In genomic region chr1:85836736-85837135, GRCh38 we compare ENCODE assay signal across 17 cellular contexts.
DNase-seq lines count a peak whose midpoint lies in the region; ATAC-seq and TF ChIP-seq lines count a peak whose summit lies in the region.
"Had no signal": no experiment of that assay in that cellular context is flagged by ENCODE, and none has a peak within 500 bp of the region (broad histone marks: within the 10 kb centered on the region; RNA-seq: fewer than 3 reads in every experiment).

No MANE protein-coding gene starts in this region.

- no peak overlapping the region for H3K4me3 Mint-ChIP-seq in activated CD4-positive, alpha-beta T cell treated with anti-CD3 and anti-CD28 coated beads, Interleukin-2, amount 10 ng/mL, durations not matched to agents 7 days and 5 days
- H3K4me3 Mint-ChIP-seq: B cell; CD4-positive, alpha-beta T cell had no signal

- no peaks in the 10 kb centered on the region for H3F3A ChIP-seq in GM23248 (ENCODE audit: insufficient read depth)

- H3K4me2 ChIP-seq in GM23248 (ENCODE audit: unreplicated experiment) = no peak overlapping the region

- H3K36me3 ChIP-seq in GM23248 (ENCODE audit: low read depth) = no peaks in the 10 kb centered on the region
- no peaks in the 10 kb centered on the region for H3K36me3 ChIP-seq in brain microvascular endothelial cell (replicated peaks)

- H3K27ac ChIP-seq in GM23248 = no peak overlapping the region
- H3K27ac ChIP-seq in brain microvascular endothelial cell = no peak overlapping the region
- H3K27ac ChIP-seq: HL-60 had no signal

- H3K4me3 ChIP-seq in GM23248 = no peak overlapping the region
- no peak overlapping the region for H3K4me3 ChIP-seq in epithelial cell of proximal tubule (ENCODE audit: low read depth, low read length)
- no peak overlapping the region for H3K4me3 ChIP-seq in brain microvascular endothelial cell (ENCODE audit: low read depth, low read length)

- no peak overlapping the region for H3K27ac Mint-ChIP-seq in activated CD4-positive, alpha-beta T cell treated with anti-CD3 and anti-CD28 coated beads, Interleukin-2, amount 10 ng/mL, durations not matched to agents 7 days and 5 days
- H3K27ac Mint-ChIP-seq: B cell; CD4-positive, alpha-beta T cell had no signal

- POLR2A ChIA-PET in activated CD4-positive, alpha-beta T cell treated with anti-CD3 and anti-CD28 coated beads, Interleukin-2, amount 10 ng/mL, durations not matched to agents 7 days and 5 days (lab: Charles Lee) = no interaction called here

- no peaks in the 10 kb centered on the region for H3K9me2 ChIP-seq in GM23248 (ENCODE audit: insufficient read depth)

- H3K4me1 ChIP-seq in GM23248 (ENCODE audit: insufficient read depth) = no peaks in the 10 kb centered on the region

- no peak overlapping the region for H3K9ac ChIP-seq in GM23248

- no peaks in the 10 kb centered on the region for H3K27me3 ChIP-seq in GM23248 (replicated peaks; ENCODE audit: insufficient read depth)
- no peaks in the 10 kb centered on the region for H3K27me3 ChIP-seq in brain microvascular endothelial cell (replicated peaks)

- DNase-seq in GM23248 (no peak), epithelial cell of proximal tubule (ENCODE audit: low read depth) (peak; percentile 49), kidney tubule cell (ENCODE audit: low spot score) (peak; percentile 48), renal cortical epithelial cell (ENCODE audit: low read depth) (peak; percentile 80), brain microvascular endothelial cell (no peak), AML-193 (lab: John Stamatoyannopoulos, UW) (no peak)
- DNase-seq in activated CD4-positive, alpha-beta T cell treated with anti-CD3 and anti-CD28 coated beads, Interleukin-2, amount 10 ng/mL, durations not matched to agents 7 days and 5 days = no peak
- DNase-seq: ACHN; C1 segment of cervical spinal cord; CD4-positive, alpha-beta T cell; DMS153; DMS79 treated with DMSO at 0.1 percent for 48 hours; EL had no signal

- no peaks in the 10 kb centered on the region for H3K36me3 Mint-ChIP-seq in activated CD4-positive, alpha-beta T cell treated with anti-CD3 and anti-CD28 coated beads, Interleukin-2, amount 10 ng/mL, durations not matched to agents 7 days and 5 days (ENCODE audit: low read depth)

- no peaks in the 10 kb centered on the region for H3K79me2 ChIP-seq in GM23248 (ENCODE audit: insufficient read depth)

- no peaks in the 10 kb centered on the region for H3K9me3 ChIP-seq in GM23248 (ENCODE audit: low read depth)

- H3K27me3 Mint-ChIP-seq in activated CD4-positive, alpha-beta T cell treated with anti-CD3 and anti-CD28 coated beads, Interleukin-2, amount 10 ng/mL, durations not matched to agents 7 days and 5 days = no peaks in the 10 kb centered on the region
- H3K27me3 Mint-ChIP-seq: B cell; CD4-positive, alpha-beta T cell had no signal

- peak; percentile 3 for TF ChIP-seq CTCF in epithelial cell of proximal tubule (conservative IDR thresholded peaks at IDR 0.05; ENCODE audit: low read depth, low read length)
- TF ChIP-seq CTCF in brain microvascular endothelial cell (IDR thresholded peaks at IDR 0.05; ENCODE audit: low read depth, low read length, missing control alignments) = no peak

- ATAC-seq in GM18868 (IDR thresholded peaks at IDR 0.05; ENCODE audit: unreplicated experiment) = no peak
- ATAC-seq: HCT116 had no signal

- WGBS in GM23248 (ENCODE audit: low coverage in 1 of 2, low lambda C conversion rate in 2 of 2, missing lambda C conversion rate in 2 of 2), 2 experiments = 26 to 35% methylated on average over 4 of the region's 4 CpGs

- H2AFZ ChIP-seq in GM23248 = peak overlapping the region; percentile 30

- in situ Hi-C loops in GM23248 (cut with MboI) = no loop called here
- in situ Hi-C loops in brain microvascular endothelial cell (cut with HindIII; ENCODE audit: low pct_ligation_motif_present, low sequenced_read_pairs) = no loop called here

- CTCF ChIA-PET in activated CD4-positive, alpha-beta T cell treated with anti-CD3 and anti-CD28 coated beads, Interleukin-2, amount 10 ng/mL, durations not matched to agents 7 days and 5 days (lab: Charles Lee) = no interaction called here

- no peaks in the 10 kb centered on the region for H4K20me1 ChIP-seq in GM23248 (ENCODE audit: insufficient read depth)

- no peaks in the 10 kb centered on the region for H3K9me3 Mint-ChIP-seq in activated CD4-positive, alpha-beta T cell treated with anti-CD3 and anti-CD28 coated beads, Interleukin-2, amount 10 ng/mL, durations not matched to agents 7 days and 5 days
- H3K9me3 Mint-ChIP-seq: CD4-positive, alpha-beta T cell had no signal

- H3K4me1 Mint-ChIP-seq in activated CD4-positive, alpha-beta T cell treated with anti-CD3 and anti-CD28 coated beads, Interleukin-2, amount 10 ng/mL, durations not matched to agents 7 days and 5 days = no peaks in the 10 kb centered on the region

Comparison
In these comparisons a context has a peak if more than half of its experiments do, and no peak if none do; other contexts are left out.
1. DNase-seq: peak in epithelial cell of proximal tubule (single experiment), kidney tubule cell (single experiment) and renal cortical epithelial cell (single experiment); none in GM23248 (single experiment), activated CD4-positive, alpha-beta T cell treated with anti-CD3 and anti-CD28 coated beads, Interleukin-2, amount 10 ng/mL, durations not matched to agents 7 days and 5 days (single experiment), brain microvascular endothelial cell (single experiment) and AML-193 (0 of 2).